8 cellular contexts compared by ENCODE assay signal in genomic region chr2:68829764-68830163, GRCh38. TPM values are rescaled to one million over a fixed set of nuclear protein-coding genes. Genes with fewer than 3 reads are reported as not detected.
A peak's percentile ranks its signal among the peaks of the same experiment; 100 is the strongest.
DNase-seq lines count a peak whose midpoint lies in the region; ATAC-seq and TF ChIP-seq lines count a peak whose summit lies in the region.
"Had no signal": no experiment of that assay in that cellular context is flagged by ENCODE, and none has a peak within 500 bp of the region (broad histone marks: within the 10 kb centered on the region; RNA-seq: fewer than 3 reads in every experiment).

No MANE protein-coding gene starts in this region.

- peak overlapping the region; percentile 59 for H3K27ac Mint-ChIP-seq in glutamatergic neuron (ENCODE audit: unreplicated experiment)
- H3K27ac Mint-ChIP-seq in stimulated activated memory B cell treated with anti-CD40 and anti-IgM and Interleukin-4, amounts not matched to agents 10 μg/mL and 1 μg/mL and 100 μg/mL, for 72 hours, result peak overlapping the region; percentile 68

- no peaks in the 10 kb centered on the region for H3K36me3 Mint-ChIP-seq in glutamatergic neuron (ENCODE audit: unreplicated experiment)
- H3K36me3 Mint-ChIP-seq in stimulated activated memory B cell treated with anti-CD40 and anti-IgM and Interleukin-4, amounts not matched to agents 10 μg/mL and 1 μg/mL and 100 μg/mL, for 72 hours, result peaks cover 31% of the 10 kb centered on the region

- TF ChIP-seq CTCF in HL-60 (IDR thresholded peaks at IDR 0.05; ENCODE audit: insufficient read depth, low read length) (no peak), VCaP (conservative IDR thresholded peaks at IDR 0.05) (no peak), glutamatergic neuron (IDR thresholded peaks at IDR 0.05; ENCODE audit: partially characterized antibody, unreplicated experiment) (no peak)

- peak overlapping the region; percentile 46 for H3K4me3 Mint-ChIP-seq in glutamatergic neuron (ENCODE audit: unreplicated experiment)
- H3K4me3 Mint-ChIP-seq in stimulated activated memory B cell treated with anti-CD40 and anti-IgM and Interleukin-4, amounts not matched to agents 10 μg/mL and 1 μg/mL and 100 μg/mL, for 72 hours, result no peak overlapping the region

- no peak for ATAC-seq in stimulated activated memory B cell treated with anti-CD40 and anti-IgM and Interleukin-4, amounts not matched to agents 10 μg/mL and 1 μg/mL and 100 μg/mL, for 72 hours

- no peaks in the 10 kb centered on the region for H3K27me3 ChIP-seq in HL-60 (ENCODE audit: insufficient read depth, poor library complexity, severe bottlenecking)

- DNase-seq in HL-60 (ENCODE audit: low read depth in 1 of 2, low spot score in 1 of 2) (no peak), glutamatergic neuron (no peak), NCI-H146 treated with DMSO at 0.1 percent for 48 hours (lab: John Stamatoyannopoulos, UW; ENCODE audit: unreplicated experiment) (no peak), NCI-H1436 treated with DMSO at 0.1 percent for 48 hours (lab: John Stamatoyannopoulos, UW) (no peak), HT-29 (ENCODE audit: low spot score) (no peak)

- peaks cover 6% of the 10 kb centered on the region for H3K9me3 Mint-ChIP-seq in glutamatergic neuron (ENCODE audit: unreplicated experiment)
- no peaks in the 10 kb centered on the region for H3K9me3 Mint-ChIP-seq in stimulated activated memory B cell treated with anti-CD40 and anti-IgM and Interleukin-4, amounts not matched to agents 10 μg/mL and 1 μg/mL and 100 μg/mL, for 72 hours

- no peak overlapping the region for H3K4me3 ChIP-seq in HL-60 (replicated peaks; ENCODE audit: insufficient read depth, low read length)

- peaks cover 3% of the 10 kb centered on the region for H3K27me3 Mint-ChIP-seq in glutamatergic neuron (ENCODE audit: unreplicated experiment)
- H3K27me3 Mint-ChIP-seq in stimulated activated memory B cell treated with anti-CD40 and anti-IgM and Interleukin-4, amounts not matched to agents 10 μg/mL and 1 μg/mL and 100 μg/mL, for 72 hours, result no peaks in the 10 kb centered on the region

- H3K27ac ChIP-seq in HL-60 (replicated peaks) (peak overlapping the region; percentile 67), VCaP (peak overlapping the region; percentile 71)

- peaks cover 12% of the 10 kb centered on the region for H3K4me1 Mint-ChIP-seq in glutamatergic neuron (ENCODE audit: low read depth, unreplicated experiment)
- peaks cover 86% of the 10 kb centered on the region for H3K4me1 Mint-ChIP-seq in stimulated activated memory B cell treated with anti-CD40 and anti-IgM and Interleukin-4, amounts not matched to agents 10 μg/mL and 1 μg/mL and 100 μg/mL, for 72 hours

RNA-seq across cellular contexts. Expression of gene BMP10, which starts 41.4 kb away (rescaled TPM):
- not detected for total RNA-seq in glutamatergic neuron (ENCODE audit: unreplicated experiment)
- not detected in 2 replicates for total RNA-seq in HT-29 (2014; rRNA removed; shearing (Covaris generic))
- total RNA-seq: NCI-H460 had no signal
